8 cellular contexts compared by ENCODE assay signal in genomic region chr5:8340739-8341344, GRCh38.
DNase-seq lines count a peak whose midpoint lies in the region; TF ChIP-seq lines count a peak whose summit lies in the region.

No MANE protein-coding gene starts in this region.

- H3K27me3 Mint-ChIP-seq in nephron progenitor cell (ENCODE audit: low read depth, poor library complexity) (no peaks in the 10 kb centered on the region), CD14-positive monocyte (ENCODE audit: low read depth in 3 of 3) (peaks cover 0 to 8% (median 0%) of the 10 kb centered on the region in 3 donors), Calu3 (ENCODE audit: unreplicated experiment) (no peaks in the 10 kb centered on the region)

- in situ Hi-C loops in KBM-7 (cut with MboI; ENCODE audit: low pct_unique_long_range_greater_than_20kb, low sequenced_read_pairs) (no loop called here), brain microvascular endothelial cell (cut with HindIII; ENCODE audit: low pct_ligation_motif_present, low sequenced_read_pairs) (no loop called here)

- peak overlapping the region; percentile 37 for H3K27ac ChIP-seq in brain microvascular endothelial cell

- CTCF ChIA-PET in Calu3 (lab: Charles Lee): interaction anchor here (0.5 kb wide), 1 partner anchor 455 kb away, joined by 4 read pairs; no protein-coding TSS in a partner anchor

- no peaks in the 10 kb centered on the region for H3K36me3 Mint-ChIP-seq in nephron progenitor cell (ENCODE audit: low read depth)
- H3K36me3 Mint-ChIP-seq in CD14-positive monocyte: no peaks in the 10 kb centered on the region
- no peaks in the 10 kb centered on the region for H3K36me3 Mint-ChIP-seq in Calu3 (ENCODE audit: insufficient read depth, unreplicated experiment)

- intact Hi-C loops in CD14-positive monocyte (cut with micrococcal nuclease): no loop called here
- intact Hi-C loops in Calu3 (cut with micrococcal nuclease; ENCODE audit: unreplicated experiment): no loop called here

- H3K27ac Mint-ChIP-seq in nephron progenitor cell: no peak overlapping the region
- no peak overlapping the region for H3K27ac Mint-ChIP-seq in CD14-positive monocyte
- no peak overlapping the region for H3K27ac Mint-ChIP-seq in Calu3 (ENCODE audit: unreplicated experiment)

- BruUV-seq in Calu3 (replicated peaks; lab: Mats Ljungman, UMichigan): no TSS peak

- no peak overlapping the region for H3K4me3 ChIP-seq in brain microvascular endothelial cell (ENCODE audit: low read depth, low read length)

- peak; percentile 59 for DNase-seq in DMS 273 (lab: John Stamatoyannopoulos, UW; ENCODE audit: unreplicated experiment)
- DNase-seq in KBM-7: peak; percentile 12
- peak; percentile 57 for DNase-seq in brain microvascular endothelial cell
- DNase-seq in nephron progenitor cell: no peak
- no peak for DNase-seq in LoVo (ENCODE audit: low spot score)
- no peak for DNase-seq in CD14-positive monocyte (ENCODE audit: low spot score)
- no peak for DNase-seq in Calu3
- no peak for DNase-seq in T-helper 2 cell

- no peaks in the 10 kb centered on the region for H3K36me3 ChIP-seq in brain microvascular endothelial cell (replicated peaks)

- H3K9me3 Mint-ChIP-seq in nephron progenitor cell: peaks cover 10% of the 10 kb centered on the region
- H3K9me3 Mint-ChIP-seq in CD14-positive monocyte: peaks cover 0 to 3% (median 0%) of the 10 kb centered on the region in 7 donors
- peaks cover 10% of the 10 kb centered on the region for H3K9me3 Mint-ChIP-seq in Calu3 (ENCODE audit: low read depth, unreplicated experiment)

- no peaks in the 10 kb centered on the region for H3K27me3 ChIP-seq in brain microvascular endothelial cell (replicated peaks)

- H3K4me3 Mint-ChIP-seq in nephron progenitor cell: no peak overlapping the region
- H3K4me3 Mint-ChIP-seq in CD14-positive monocyte: no peak overlapping the region
- no peak overlapping the region for H3K4me3 Mint-ChIP-seq in Calu3 (ENCODE audit: low read depth, unreplicated experiment)

- TF ChIP-seq CTCF in brain microvascular endothelial cell (IDR thresholded peaks at IDR 0.05; ENCODE audit: low read depth, low read length, missing control alignments): peak; percentile 46
- TF ChIP-seq CTCF in nephron progenitor cell (IDR thresholded peaks at IDR 0.05): peak; percentile 48
- no peak for TF ChIP-seq CTCF in CD14-positive monocyte (IDR thresholded peaks at IDR 0.05)
- TF ChIP-seq CTCF in Calu3 (IDR thresholded peaks at IDR 0.05; ENCODE audit: unreplicated experiment): no peak

- H3K4me1 Mint-ChIP-seq in nephron progenitor cell (no peaks in the 10 kb centered on the region), CD14-positive monocyte (no peaks in the 10 kb centered on the region), Calu3 (ENCODE audit: low read depth, unreplicated experiment) (no peaks in the 10 kb centered on the region)

Comparison
In these comparisons a context has a peak if more than half of its experiments do, and no peak if none do; other contexts are left out.
1. DNase-seq: peak in DMS 273 (single experiment), KBM-7 (single experiment) and brain microvascular endothelial cell (single experiment); none in nephron progenitor cell (single experiment), LoVo (single experiment), CD14-positive monocyte (single experiment), Calu3 (single experiment) and T-helper 2 cell (0 of 5).
2. CTCF ChIP-seq: peak in brain microvascular endothelial cell (single experiment) and nephron progenitor cell (single experiment); none in CD14-positive monocyte (single experiment) and Calu3 (single experiment).